8 cellular contexts compared by ENCODE assay signal in the genomic region with DNA sequence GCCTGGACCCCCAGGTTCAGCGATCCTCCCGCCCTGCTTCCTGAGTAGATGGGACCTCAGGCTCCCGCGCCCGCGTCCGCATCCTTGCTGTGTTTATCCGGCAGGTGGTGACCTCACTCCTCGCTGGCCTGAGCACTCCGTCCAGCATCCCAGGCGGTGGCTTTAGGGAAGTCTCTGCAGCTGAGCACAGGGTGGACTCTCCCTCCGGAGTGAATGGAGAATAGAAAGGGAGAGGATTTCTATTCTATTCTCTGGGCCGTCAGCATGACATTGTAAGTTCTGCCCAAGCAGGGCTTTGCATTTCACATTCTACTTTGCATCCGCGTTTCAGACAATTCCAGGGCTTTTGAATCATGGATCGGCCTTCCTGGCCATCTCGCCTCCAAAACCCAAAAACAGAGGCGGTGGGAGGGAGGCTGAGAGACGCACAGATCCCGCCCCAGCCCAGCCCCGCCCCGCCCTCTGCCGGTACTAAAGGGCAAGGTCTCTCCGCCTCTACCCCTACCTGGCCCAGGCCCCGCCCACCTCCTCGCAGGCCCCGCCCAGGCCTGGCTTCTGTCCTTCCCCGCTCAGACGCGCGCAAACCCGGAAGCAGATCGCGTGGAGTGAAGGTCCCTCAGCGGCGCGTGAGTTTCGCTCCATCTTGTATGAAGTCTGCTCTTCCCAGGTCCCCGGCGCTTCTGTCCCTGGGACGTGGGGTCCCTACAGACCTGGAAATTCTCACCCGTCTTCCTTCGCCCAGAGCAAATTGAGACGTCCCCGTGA. TPM values are rescaled to one million over a fixed set of nuclear protein-coding genes. Genes with fewer than 3 reads are reported as not detected.
DNase-seq lines count a peak whose midpoint lies in the region; ATAC-seq and TF ChIP-seq lines count a peak whose summit lies in the region.

ZNF525 (plus strand) TSS at position 572 of the 765 bp plus-strand sequence. CDS start 6,577 bp downstream, outside the sequence.

- no peaks in the 10 kb centered on the region for H3K27me3 Mint-ChIP-seq in CD8-positive, alpha-beta T cell (ENCODE audit: low read depth)

- CTCF ChIA-PET in CD8-positive, alpha-beta T cell (lab: Charles Lee): interaction anchor here (1.7 kb wide), 1 partner anchor 170 kb away, joined by 5 read pairs; no protein-coding TSS in a partner anchor

- H3K9me3 ChIP-seq in CD8-positive, alpha-beta T cell (ENCODE audit: low read length): no peaks in the 10 kb centered on the region
- no peaks in the 10 kb centered on the region for H3K9me3 ChIP-seq in mononuclear cell (ENCODE audit: low read depth, low read length)

- no peaks in the 10 kb centered on the region for H3K9me3 Mint-ChIP-seq in CD8-positive, alpha-beta T cell

- no peaks in the 10 kb centered on the region for H3K27me3 ChIP-seq in CD8-positive, alpha-beta T cell (ENCODE audit: insufficient read depth, low read length)
- H3K27me3 ChIP-seq in mononuclear cell (ENCODE audit: insufficient read depth, low read length): no peaks in the 10 kb centered on the region

- peak; percentile 95 to 99 (median 97) for DNase-seq in CD8-positive, alpha-beta T cell
- DNase-seq in HK-2 (ENCODE audit: unreplicated experiment) (peak; percentile 88), NOMO-1 (lab: John Stamatoyannopoulos, UW; ENCODE audit: unreplicated experiment in 2 of 2) (peak; percentile 85 to 93), epidermal melanocyte (ENCODE audit: insufficient read length, low spot score) (peak; percentile 70)
- DNase-seq in activated CD8-positive, alpha-beta memory T cell treated with anti-CD3 and anti-CD28 coated beads, Interleukin-2, amount 50 U/mL, for 24 hours (ENCODE audit: extremely low read depth): peak; percentile 90
- DNase-seq in stimulated activated CD8-positive, alpha-beta memory T cell treated with anti-CD3 and anti-CD28 coated beads, Interleukin-2, amount 100 ng/mL, for 48 hours (ENCODE audit: low read depth in 2 of 2): peak; percentile 87 to 91

- H3K4me1 Mint-ChIP-seq in CD8-positive, alpha-beta T cell (ENCODE audit: low read depth): peaks cover 29% of the 10 kb centered on the region

- peaks cover 16% of the 10 kb centered on the region for H3K36me3 Mint-ChIP-seq in CD8-positive, alpha-beta T cell

- ATAC-seq in CD8-positive, alpha-beta T cell: peak; percentile 100
- ATAC-seq in GM19452 (IDR thresholded peaks at IDR 0.05; ENCODE audit: unreplicated experiment): peak; percentile 96

- peak within 1 kb of the TSS; percentile 91 for H3K27ac ChIP-seq in CD8-positive, alpha-beta T cell (ENCODE audit: low read depth, low read length)

- peak within 1 kb of the TSS; percentile 96 for H3K4me3 Mint-ChIP-seq in CD8-positive, alpha-beta T cell

- POLR2A ChIA-PET in CD8-positive, alpha-beta T cell (lab: Charles Lee): no interaction called here

- TF ChIP-seq CTCF in CD8-positive, alpha-beta T cell (IDR thresholded peaks at IDR 0.05): peak; percentile 54

- peak within 1 kb of the TSS; percentile 99 for H3K27ac Mint-ChIP-seq in CD8-positive, alpha-beta T cell

- peaks cover 9% of the 10 kb centered on the region for H3K4me1 ChIP-seq in CD8-positive, alpha-beta T cell (ENCODE audit: insufficient read depth, low read length)
- H3K4me1 ChIP-seq in mononuclear cell (ENCODE audit: insufficient read depth, low read length): peaks cover 17% of the 10 kb centered on the region

- H3K36me3 ChIP-seq in CD8-positive, alpha-beta T cell (ENCODE audit: insufficient read depth, low read length): no peaks in the 10 kb centered on the region

- intact Hi-C loops in CD8-positive, alpha-beta T cell (cut with DNase I, micrococcal nuclease): loop anchor here (1.0 to 10.0 kb wide), 15 partner anchors 30 to 1379 kb away; partner anchors contain the start of genes ZNF160 (in 2 of the 2), ZNF761 (in 2 of the 2), ZNF765 (in 2 of the 2) and ZNF813 (in 2 of the 2)

- peak within 1 kb of the TSS; percentile 99 for H3K4me3 ChIP-seq in CD8-positive, alpha-beta T cell (ENCODE audit: low read depth, low read length)
- H3K4me3 ChIP-seq in mononuclear cell (ENCODE audit: low read length): peak within 1 kb of the TSS; percentile 81

RNA-seq across cellular contexts. Expression of gene ZNF525, which starts in this region (rescaled TPM):
- 10 to 100 TPM; 25.6 to 26.4 TPM for total RNA-seq in CD8-positive, alpha-beta T cell
- 18.6 TPM for total RNA-seq in mononuclear cell

Comparison
In these comparisons a context has a peak if more than half of its experiments do, and no peak if none do; other contexts are left out.
1. Peak in every context shown above with its lines: DNase-seq, ATAC-seq, H3K4me3 ChIP-seq and H3K27ac ChIP-seq.